2 cellular contexts compared by ENCODE assay signal in genomic region chr3:15743587-15744009, GRCh38.
TF ChIP-seq lines count a peak whose summit lies in the region.

No MANE protein-coding gene starts in this region.

TF ChIP-seq in A549, 52 proteins besides CTCF, POLR2A, EP300 and RAD21:
- no peak for TF ChIP-seq ZC3H11A (IDR thresholded peaks at IDR 0.05)
- TF ChIP-seq FOSL2 (IDR thresholded peaks at IDR 0.05), result no peak
- TF ChIP-seq FOSL2 (CRISPR knock-in tag; IDR thresholded peaks at IDR 0.05), result no peak
- no peak for TF ChIP-seq NFE2L2 (conservative IDR thresholded peaks at IDR 0.05; ENCODE audit: low read length)
- no peak for TF ChIP-seq PBX3 (IDR thresholded peaks at IDR 0.05)
- TF ChIP-seq NR3C1 (IDR thresholded peaks at IDR 0.05), result no peak
- no peak for TF ChIP-seq SREBF2 (IDR thresholded peaks at IDR 0.05)
- TF ChIP-seq CBX2 (IDR thresholded peaks at IDR 0.05; ENCODE audit: borderline replicate concordance, low read depth), result no peak
- TF ChIP-seq RFX5 (IDR thresholded peaks at IDR 0.05), result no peak
- TF ChIP-seq JUN (IDR thresholded peaks at IDR 0.05), result no peak
- TF ChIP-seq FOXS1 (CRISPR knock-in tag; IDR thresholded peaks at IDR 0.05), result no peak
- TF ChIP-seq HOXB5 (CRISPR knock-in tag; IDR thresholded peaks at IDR 0.05), result no peak
- TF ChIP-seq HOXB13 (CRISPR knock-in tag; IDR thresholded peaks at IDR 0.05; ENCODE audit: low read depth), result no peak
- no peak for TF ChIP-seq EHMT2 (IDR thresholded peaks at IDR 0.05; ENCODE audit: low read depth)
- TF ChIP-seq RARB (CRISPR knock-in tag; IDR thresholded peaks at IDR 0.05), result no peak
- no peak for TF ChIP-seq FOSB (CRISPR knock-in tag; IDR thresholded peaks at IDR 0.05)
- no peak for TF ChIP-seq MAX (IDR thresholded peaks at IDR 0.05)
- TF ChIP-seq HES2 (IDR thresholded peaks at IDR 0.05), result no peak
- TF ChIP-seq SMC3 (IDR thresholded peaks at IDR 0.05), result no peak
TF ChIP-seq in A549: peak in this region for 0.

TF ChIP-seq in K562, 482 proteins besides CTCF, POLR2A, EP300 and RAD21:
- no peak for TF ChIP-seq SRSF7 (optimal IDR thresholded peaks at IDR 0.05; ENCODE audit: low read depth, low read length)
- TF ChIP-seq SOX6 (IDR thresholded peaks at IDR 0.05), result no peak
- no peak for TF ChIP-seq CHCHD3 (CRISPR knock-in tag; IDR thresholded peaks at IDR 0.05)
- TF ChIP-seq ZNF212 (CRISPR knock-in tag; IDR thresholded peaks at IDR 0.05), result no peak
- TF ChIP-seq NELFE (IDR thresholded peaks at IDR 0.05; ENCODE audit: insufficient read depth, insufficient read length), result no peak
- TF ChIP-seq ARID1B (IDR thresholded peaks at IDR 0.05), result 0 out of 2 replicates have a peak, but pooled peaks have one; percentile 25
- TF ChIP-seq MEIS2 (IDR thresholded peaks at IDR 0.05; ENCODE audit: partially characterized antibody), result peak; percentile 96
- no peak for TF ChIP-seq YBX1 (IDR thresholded peaks at IDR 0.05)
- 0 out of 2 replicates have a peak, but pooled peaks have one; percentile 33 for TF ChIP-seq EHMT2 (IDR thresholded peaks at IDR 0.05)
- TF ChIP-seq PHF20 (IDR thresholded peaks at IDR 0.05; ENCODE audit: partially characterized antibody), result no peak
- TF ChIP-seq SMARCA4 (IDR thresholded peaks at IDR 0.05), result 0 out of 2 replicates have a peak, but pooled peaks have one; percentile 20
- 0 out of 2 replicates have a peak, but pooled peaks have one; percentile 59 for TF ChIP-seq DPF2 (IDR thresholded peaks at IDR 0.05)
- TF ChIP-seq, protein P1, sequence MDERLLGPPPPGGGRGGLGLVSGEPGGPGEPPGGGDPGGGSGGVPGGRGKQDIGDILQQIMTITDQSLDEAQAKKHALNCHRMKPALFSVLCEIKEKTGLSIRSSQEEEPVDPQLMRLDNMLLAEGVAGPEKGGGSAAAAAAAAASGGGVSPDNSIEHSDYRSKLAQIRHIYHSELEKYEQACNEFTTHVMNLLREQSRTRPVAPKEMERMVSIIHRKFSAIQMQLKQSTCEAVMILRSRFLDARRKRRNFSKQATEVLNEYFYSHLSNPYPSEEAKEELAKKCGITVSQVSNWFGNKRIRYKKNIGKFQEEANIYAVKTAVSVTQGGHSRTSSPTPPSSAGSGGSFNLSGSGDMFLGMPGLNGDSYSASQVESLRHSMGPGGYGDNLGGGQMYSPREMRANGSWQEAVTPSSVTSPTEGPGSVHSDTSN (CRISPR knock-in tag; IDR thresholded peaks at IDR 0.05; ENCODE audit: low read depth), result no peak
- TF ChIP-seq, protein P1 (tag; conservative IDR thresholded peaks at IDR 0.05; ENCODE audit: low read depth), result peak; percentile 96
- no peak for TF ChIP-seq ZNF316 (IDR thresholded peaks at IDR 0.05)
- TF ChIP-seq, protein P2, sequence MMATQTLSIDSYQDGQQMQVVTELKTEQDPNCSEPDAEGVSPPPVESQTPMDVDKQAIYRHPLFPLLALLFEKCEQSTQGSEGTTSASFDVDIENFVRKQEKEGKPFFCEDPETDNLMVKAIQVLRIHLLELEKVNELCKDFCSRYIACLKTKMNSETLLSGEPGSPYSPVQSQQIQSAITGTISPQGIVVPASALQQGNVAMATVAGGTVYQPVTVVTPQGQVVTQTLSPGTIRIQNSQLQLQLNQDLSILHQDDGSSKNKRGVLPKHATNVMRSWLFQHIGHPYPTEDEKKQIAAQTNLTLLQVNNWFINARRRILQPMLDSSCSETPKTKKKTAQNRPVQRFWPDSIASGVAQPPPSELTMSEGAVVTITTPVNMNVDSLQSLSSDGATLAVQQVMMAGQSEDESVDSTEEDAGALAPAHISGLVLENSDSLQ (IDR thresholded peaks at IDR 0.05), result peak; percentile 96
- no peak for TF ChIP-seq SUPT5H (IDR thresholded peaks at IDR 0.05)
- TF ChIP-seq, protein P3, sequence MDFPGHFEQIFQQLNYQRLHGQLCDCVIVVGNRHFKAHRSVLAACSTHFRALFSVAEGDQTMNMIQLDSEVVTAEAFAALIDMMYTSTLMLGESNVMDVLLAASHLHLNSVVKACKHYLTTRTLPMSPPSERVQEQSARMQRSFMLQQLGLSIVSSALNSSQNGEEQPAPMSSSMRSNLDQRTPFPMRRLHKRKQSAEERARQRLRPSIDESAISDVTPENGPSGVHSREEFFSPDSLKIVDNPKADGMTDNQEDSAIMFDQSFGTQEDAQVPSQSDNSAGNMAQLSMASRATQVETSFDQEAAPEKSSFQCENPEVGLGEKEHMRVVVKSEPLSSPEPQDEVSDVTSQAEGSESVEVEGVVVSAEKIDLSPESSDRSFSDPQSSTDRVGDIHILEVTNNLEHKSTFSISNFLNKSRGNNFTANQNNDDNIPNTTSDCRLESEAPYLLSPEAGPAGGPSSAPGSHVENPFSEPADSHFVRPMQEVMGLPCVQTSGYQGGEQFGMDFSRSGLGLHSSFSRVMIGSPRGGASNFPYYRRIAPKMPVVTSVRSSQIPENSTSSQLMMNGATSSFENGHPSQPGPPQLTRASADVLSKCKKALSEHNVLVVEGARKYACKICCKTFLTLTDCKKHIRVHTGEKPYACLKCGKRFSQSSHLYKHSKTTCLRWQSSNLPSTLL (IDR thresholded peaks at IDR 0.05), result no peak
- TF ChIP-seq BCLAF1 (IDR thresholded peaks at IDR 0.05; ENCODE audit: borderline replicate concordance in 1 of 2, control insufficient read depth in 1 of 2, low read depth in 2 of 2, low read length in 1 of 2), result no peak
- peak; percentile 75 for TF ChIP-seq HMBOX1 (IDR thresholded peaks at IDR 0.05)
